ENCODE assay signal across 35 cellular contexts in genomic region chr20:6362245-6362644, GRCh38.
"Had no signal": no experiment of that assay in that cellular context is flagged by ENCODE, and none has a peak within 500 bp of the region (broad histone marks: within the 10 kb centered on the region; RNA-seq: fewer than 3 reads in every experiment).

No MANE protein-coding gene starts in this region.

- H3K36me3 ChIP-seq: MG63 had no signal

- H3K27ac ChIP-seq: KMS-11 had no signal

- H3K4me2 ChIP-seq: KMS-11 had no signal

- H3K27me3 ChIP-seq: MG63 had no signal

- H3K9me3 ChIP-seq: MG63 had no signal

- H3K9ac ChIP-seq: KMS-11 had no signal

- H3K4me3 ChIP-seq: MG63 had no signal

- DNase-seq: Karpas-422, Kasumi-1, KG1, MG63, MM.1S, MV-4-11, NCI-H1048, NCI-H1092, NCI-H1092 treated with DMSO at 0.1 percent for 48 hours, NCI-H1105, NCI-H1105 treated with DMSO at 0.1 percent for 48 hours, NCI-H1417, NCI-H1417 treated with DMSO at 0.1 percent for 48 hours, NCI-H1436, NCI-H1436 treated with DMSO at 0.1 percent for 48 hours, NCI-H146, NCI-H1694, NCI-H1694 treated with DMSO at 0.1 percent for 48 hours, NCI-H187, NCI-H187 treated with DMSO at 0.1 percent for 48 hours, NCI-H1930, NCI-H2029, NCI-H2029 treated with DMSO at 0.1 percent for 48 hours, NCI-H2081, NCI-H2081 treated with DMSO at 0.1 percent for 48 hours, NCI-H2107, NCI-H2171, NCI-H2171 treated with DMSO at 0.1 percent for 48 hours, NCI-H2227 treated with DMSO at 0.1 percent for 48 hours, NCI-H226, NCI-H345, NCI-H446, NCI-H446 treated with DMSO at 0.1 percent for 48 hours, NCI-H510A had no signal
